18 cellular contexts compared by ENCODE assay signal in the genomic region with DNA sequence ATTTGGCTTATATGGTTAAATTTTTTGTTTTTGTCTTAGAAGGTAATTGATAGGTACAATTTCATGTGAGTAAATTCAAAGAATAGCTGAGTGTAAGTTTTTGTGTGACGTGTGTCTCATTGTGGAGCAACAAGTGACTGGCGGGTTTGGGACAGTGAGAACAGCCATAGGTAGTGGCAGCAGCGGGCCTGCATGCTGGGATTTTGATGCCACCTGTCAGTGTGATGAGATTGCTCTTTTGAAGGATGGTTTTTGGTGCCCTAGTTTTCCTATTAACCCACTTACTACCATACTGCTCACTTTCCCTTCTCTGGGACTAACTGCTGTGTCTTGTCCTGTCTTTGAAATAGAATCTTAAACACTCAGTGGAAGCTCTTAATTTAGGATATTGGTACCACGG.
DNase-seq lines count a peak whose midpoint lies in the region; FAIRE-seq and TF ChIP-seq lines count a peak whose summit lies in the region.
"Had no signal": no experiment of that assay in that cellular context is flagged by ENCODE, and none has a peak within 500 bp of the region (broad histone marks: within the 10 kb centered on the region; RNA-seq: fewer than 3 reads in every experiment).

No MANE protein-coding gene starts in this region.

- DNase-seq in Calu3 = no peak
- peak; percentile 7 for DNase-seq in GM12865 (ENCODE audit: low read depth)
- peak; percentile 60 for DNase-seq in NCI-H69 (lab: John Stamatoyannopoulos, UW)
- DNase-seq in osteocyte (ENCODE audit: extremely low spot score, unreplicated experiment) = no peak
- DNase-seq in H9 = no peak
- no peak for DNase-seq in glutamatergic neuron
- no peak for DNase-seq in HTR-8/SVneo (ENCODE audit: insufficient read length, low spot score)
- DNase-seq: ACHN; BE2C; C1 segment of cervical spinal cord; CD4-positive, CD25-positive, alpha-beta regulatory T cell; CD8-positive, alpha-beta memory T cell; COR-L47; GDM1; GOT3; H7 had no signal

- H2BK15ac ChIP-seq in H9 (ENCODE audit: low read depth, low read length) = no peak overlapping the region

- no CpG with 5 or more reads among the region's 4 CpGs for WGBS in H9 (ENCODE audit: extremely low coverage, insufficient read length, low lambda C conversion rate)

- H3K23ac ChIP-seq in H9 (ENCODE audit: insufficient read length, low read depth, low read length) = no peak overlapping the region

- H3K4me3 ChIP-seq in GM12865 (ENCODE audit: low read depth, low read length) = no peak overlapping the region
- H3K4me3 ChIP-seq: K562 had no signal

- no peak overlapping the region for H3K4me3 Mint-ChIP-seq in Calu3 (ENCODE audit: low read depth, unreplicated experiment)
- no peak overlapping the region for H3K4me3 Mint-ChIP-seq in osteocyte (ENCODE audit: unreplicated experiment)
- no peak overlapping the region for H3K4me3 Mint-ChIP-seq in H9
- no peak overlapping the region for H3K4me3 Mint-ChIP-seq in glutamatergic neuron (ENCODE audit: unreplicated experiment)
- H3K4me3 Mint-ChIP-seq: CD4-positive, CD25-positive, alpha-beta regulatory T cell; CD8-positive, alpha-beta memory T cell had no signal

- no peak overlapping the region for H2BK120ac ChIP-seq in H9 (ENCODE audit: low read depth, low read length, poor library complexity, severe bottlenecking)

- no peak overlapping the region for H3K4me2 ChIP-seq in H9 (ENCODE audit: insufficient read depth, insufficient read length, low read length)

- no peak overlapping the region for H4K5ac ChIP-seq in H9 (ENCODE audit: insufficient read length, low read depth, low read length)

- H2BK5ac ChIP-seq in H9 (ENCODE audit: insufficient read length, low read length) = no peak overlapping the region

- H3K4me1 ChIP-seq in H9 (ENCODE audit: insufficient read depth, low read length) = no peaks in the 10 kb centered on the region

- H2BK20ac ChIP-seq in H9 (ENCODE audit: low read depth, low read length, poor library complexity, severe bottlenecking) = no peak overlapping the region

- TF ChIP-seq CTCF in Calu3 (IDR thresholded peaks at IDR 0.05; ENCODE audit: unreplicated experiment) = no peak
- TF ChIP-seq CTCF in GM12865 (IDR thresholded peaks at IDR 0.05; ENCODE audit: insufficient read depth, low read depth, low read length, missing control alignments) = no peak
- TF ChIP-seq CTCF in osteocyte (IDR thresholded peaks at IDR 0.05) = no peak
- TF ChIP-seq CTCF in H9 (conservative IDR thresholded peaks at IDR 0.05) = no peak
- TF ChIP-seq CTCF in glutamatergic neuron (IDR thresholded peaks at IDR 0.05; ENCODE audit: partially characterized antibody, unreplicated experiment) = no peak

- no peaks in the 10 kb centered on the region for H3K79me2 ChIP-seq in H9 (ENCODE audit: insufficient read depth, low read length)

- H2AFZ ChIP-seq in H9 (ENCODE audit: low read length) = no peak overlapping the region

- H3K18ac ChIP-seq in H9 (ENCODE audit: insufficient read length, low read depth, low read length) = no peak overlapping the region

- no peak overlapping the region for H2AK5ac ChIP-seq in H9 (ENCODE audit: insufficient read length, low read length)

- H3K9me3 ChIP-seq in H9 (ENCODE audit: control insufficient read depth, low read depth, low read length) = no peaks in the 10 kb centered on the region
- H3K9me3 ChIP-seq: BE2C had no signal

- no peak overlapping the region for H3T11ph ChIP-seq in H9 (ENCODE audit: low read length)

- CTCF ChIA-PET in Calu3 (lab: Charles Lee) = no interaction called here

- H3K36me3 Mint-ChIP-seq in Calu3 (ENCODE audit: insufficient read depth, unreplicated experiment) (no peaks in the 10 kb centered on the region), osteocyte (ENCODE audit: unreplicated experiment) (no peaks in the 10 kb centered on the region), H9 (ENCODE audit: insufficient read depth in 1 of 3, low read depth in 3 of 3) (0 out of 7 replicates have a peak, but pooled peaks cover 0 to 3% (median 0%) of the 10 kb centered on the region in 3 experiments), glutamatergic neuron (ENCODE audit: unreplicated experiment) (no peaks in the 10 kb centered on the region)
- H3K36me3 Mint-ChIP-seq: CD4-positive, CD25-positive, alpha-beta regulatory T cell; CD8-positive, alpha-beta memory T cell had no signal

- BruUV-seq in Calu3 (replicated peaks; lab: Mats Ljungman, UMichigan) = no TSS peak

- H3K27me3 Mint-ChIP-seq in Calu3 (ENCODE audit: unreplicated experiment) = no peaks in the 10 kb centered on the region
- H3K27me3 Mint-ChIP-seq in osteocyte (ENCODE audit: unreplicated experiment) = no peaks in the 10 kb centered on the region
- H3K27me3 Mint-ChIP-seq in H9 (ENCODE audit: low read depth) = no peaks in the 10 kb centered on the region
- no peaks in the 10 kb centered on the region for H3K27me3 Mint-ChIP-seq in glutamatergic neuron (ENCODE audit: unreplicated experiment)
- H3K27me3 Mint-ChIP-seq: CD4-positive, CD25-positive, alpha-beta regulatory T cell; CD8-positive, alpha-beta memory T cell had no signal

- H3K4ac ChIP-seq in H9 (ENCODE audit: low read depth, low read length) = no peak overlapping the region

- no peak for FAIRE-seq in HTR-8/SVneo (lab: Jason Lieb, UNC)
- FAIRE-seq: D721Med, K562 had no signal

- H3K56ac ChIP-seq in H9 (ENCODE audit: insufficient read length, low read depth, low read length) = no peak overlapping the region

- intact Hi-C loops in Calu3 (cut with micrococcal nuclease; ENCODE audit: unreplicated experiment) = no loop called here

- H3K79me1 ChIP-seq in H9 (ENCODE audit: insufficient read depth, low read depth, low read length, poor library complexity, severe bottlenecking) = no peaks in the 10 kb centered on the region

- no peak overlapping the region for H3K27ac ChIP-seq in H9 (ENCODE audit: insufficient read length, low read depth, low read length)

- H3K4me1 Mint-ChIP-seq in Calu3 (ENCODE audit: low read depth, unreplicated experiment) (peaks cover 19% of the 10 kb centered on the region), osteocyte (ENCODE audit: unreplicated experiment) (peaks cover 22% of the 10 kb centered on the region), H9 (peaks cover 0 to 2% of the 10 kb centered on the region in 2 experiments; a peak in 1 of 4 replicates), glutamatergic neuron (ENCODE audit: low read depth, unreplicated experiment) (peaks cover 5% of the 10 kb centered on the region)
- H3K4me1 Mint-ChIP-seq: CD4-positive, CD25-positive, alpha-beta regulatory T cell; CD8-positive, alpha-beta memory T cell had no signal

- no peak overlapping the region for H4K8ac ChIP-seq in H9 (replicated peaks; ENCODE audit: insufficient read length, low read depth, low read length)

- H4K20me1 ChIP-seq in H9 (ENCODE audit: control insufficient read depth, insufficient read depth, insufficient read length) = no peaks in the 10 kb centered on the region

- peak overlapping the region; percentile 61 for H3K27ac Mint-ChIP-seq in Calu3 (ENCODE audit: unreplicated experiment)
- H3K27ac Mint-ChIP-seq in osteocyte (ENCODE audit: unreplicated experiment) = peak overlapping the region; percentile 63
- no peak overlapping the region for H3K27ac Mint-ChIP-seq in H9
- no peak overlapping the region for H3K27ac Mint-ChIP-seq in glutamatergic neuron (ENCODE audit: unreplicated experiment)
- H3K27ac Mint-ChIP-seq: CD4-positive, CD25-positive, alpha-beta regulatory T cell had no signal

- H3K9me3 Mint-ChIP-seq in Calu3 (ENCODE audit: low read depth, unreplicated experiment) (no peaks in the 10 kb centered on the region), osteocyte (ENCODE audit: unreplicated experiment) (peaks cover 3% of the 10 kb centered on the region), H9 (peaks cover 0 to 3% of the 10 kb centered on the region in 2 experiments; a peak in 2 of 5 replicates), glutamatergic neuron (ENCODE audit: unreplicated experiment) (no peaks in the 10 kb centered on the region)

- H3K14ac ChIP-seq in H9 (ENCODE audit: insufficient read depth, low read length) = no peak overlapping the region

- H2BK12ac ChIP-seq in H9 (ENCODE audit: insufficient read length, low read depth, low read length) = no peak overlapping the region

- H3K23me2 ChIP-seq in H9 (ENCODE audit: insufficient read length, low read depth, low read length, poor library complexity, severe bottlenecking) = no peaks in the 10 kb centered on the region

- no peak overlapping the region for H3K9ac ChIP-seq in H9 (ENCODE audit: extremely low read depth, insufficient read length, low read length)

- no peak overlapping the region for H4K91ac ChIP-seq in H9 (ENCODE audit: insufficient read length, low read depth, low read length)

- H3K27me3 ChIP-seq in H9 (ENCODE audit: insufficient read depth, low read length) = no peaks in the 10 kb centered on the region
- H3K27me3 ChIP-seq: BE2C had no signal

Comparison
In these comparisons a context has a peak if more than half of its experiments do, and no peak if none do; other contexts are left out.
1. DNase-seq: peak in GM12865 (single experiment) and NCI-H69 (single experiment); none in Calu3 (single experiment), osteocyte (single experiment), H9 (single experiment), glutamatergic neuron (single experiment) and HTR-8/SVneo (single experiment).
2. H3K27ac Mint-ChIP-seq: peak in Calu3 (single experiment) and osteocyte (single experiment); none in H9 (0 of 3) and glutamatergic neuron (single experiment).